12 cellular contexts compared by ENCODE assay signal in the genomic region with DNA sequence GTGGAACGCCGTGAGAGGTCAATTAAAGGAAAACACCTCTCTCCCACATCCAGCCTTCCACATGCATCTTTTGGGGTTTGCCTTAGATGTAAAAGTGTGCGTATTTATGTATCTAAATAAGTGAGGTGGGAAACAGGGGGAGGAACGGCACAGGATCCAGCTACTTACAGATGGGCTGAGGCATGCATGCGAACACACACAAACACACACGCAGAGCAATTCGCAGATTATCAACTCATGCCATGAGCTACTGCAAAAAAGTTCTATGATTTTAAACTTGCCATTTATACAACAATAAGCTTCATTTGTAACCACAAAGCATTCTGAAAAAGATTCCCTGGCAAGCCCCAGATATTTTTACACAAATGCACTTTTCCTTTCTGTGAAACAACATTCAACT.
DNase-seq lines count a peak whose midpoint lies in the region; ATAC-seq and TF ChIP-seq lines count a peak whose summit lies in the region.
"Had no signal": no experiment of that assay in that cellular context is flagged by ENCODE, and none has a peak within 500 bp of the region (broad histone marks: within the 10 kb centered on the region; RNA-seq: fewer than 3 reads in every experiment).

No MANE protein-coding gene starts in this region.

- no peak for ATAC-seq in psoas muscle

- H3K27ac ChIP-seq in SJCRH30: peak overlapping the region; percentile 68
- peak overlapping the region; percentile 81 for H3K27ac ChIP-seq in psoas muscle
- H3K27ac ChIP-seq: ascending aorta had no signal

- H3K9me3 ChIP-seq in SJCRH30 (replicated peaks) (no peaks in the 10 kb centered on the region), psoas muscle (no peaks in the 10 kb centered on the region)
- H3K9me3 ChIP-seq: ascending aorta, mucosa of descending colon had no signal

- peaks cover 46% of the 10 kb centered on the region for H3K4me1 ChIP-seq in SJCRH30
- H3K4me1 ChIP-seq in psoas muscle: peaks cover 31% of the 10 kb centered on the region

- H3K27me3 ChIP-seq in SJCRH30: no peaks in the 10 kb centered on the region
- H3K27me3 ChIP-seq in psoas muscle (ENCODE audit: insufficient read depth in 3 of 3, low read length in 2 of 3): no peaks in the 10 kb centered on the region
- H3K27me3 ChIP-seq: ascending aorta had no signal

- intact Hi-C loops in psoas muscle (cut with DNase I): loop anchor here in 1 of 2 donors (10.0 kb wide), 1 partner anchor 96 kb away; no protein-coding TSS in a partner anchor

- WGBS in psoas muscle, 3 donors: 56 to 71% (median 63%) methylated on average over 7 of the region's 7 CpGs

- H3K4me3 ChIP-seq in SJCRH30: no peak overlapping the region
- no peak overlapping the region for H3K4me3 ChIP-seq in psoas muscle
- H3K4me3 ChIP-seq: ascending aorta, mucosa of descending colon had no signal

- H3K36me3 ChIP-seq in SJCRH30 (no peaks in the 10 kb centered on the region), psoas muscle (ENCODE audit: insufficient read depth in 1 of 2, low read depth in 1 of 2) (no peaks in the 10 kb centered on the region)
- H3K36me3 ChIP-seq: ascending aorta had no signal

- no peak for TF ChIP-seq CTCF in psoas muscle (IDR thresholded peaks at IDR 0.05)

- DNase-seq in EH (ENCODE audit: low read depth) (peak; percentile 20), SJCRH30 (no peak), fibroblast of peridontal ligament (ENCODE audit: extremely low read depth) (peak; percentile 85), psoas muscle (no peak), SHP77 (lab: John Stamatoyannopoulos, UW) (no peak), middle frontal gyrus (ENCODE audit: extremely low spot score, low spot score) (no peak)
- no peak for DNase-seq in activated naive CD4-positive, alpha-beta T cell treated with anti-CD3 and anti-CD28 coated beads, Interleukin-2, amount 50 U/mL, for 16 hours
- DNase-seq in activated CD4-positive, alpha-beta T cell treated with anti-CD3 and anti-CD28 coated beads for 4 hours: no peak
- DNase-seq: activated CD4-positive, alpha-beta T cell treated with anti-CD3 and anti-CD28 coated beads, Interleukin-2, amount 50 U/mL, for 4 hours; NK-92 treated with Interleukin-12 subunit alpha and Interleukin-12 subunit beta, amount 100 ng/mL, for 24 hours had no signal

Comparison
In these comparisons a context has a peak if more than half of its experiments do, and no peak if none do; other contexts are left out.
1. DNase-seq: peak in EH (single experiment) and fibroblast of peridontal ligament (single experiment); none in SJCRH30 (0 of 2), psoas muscle (0 of 2), activated naive CD4-positive, alpha-beta T cell treated with anti-CD3 and anti-CD28 coated beads, Interleukin-2, amount 50 U/mL, for 16 hours (single experiment), SHP77 (0 of 2), middle frontal gyrus (single experiment) and activated CD4-positive, alpha-beta T cell treated with anti-CD3 and anti-CD28 coated beads for 4 hours (0 of 2).